1 cellular context compared by ENCODE assay signal in the genomic region with DNA sequence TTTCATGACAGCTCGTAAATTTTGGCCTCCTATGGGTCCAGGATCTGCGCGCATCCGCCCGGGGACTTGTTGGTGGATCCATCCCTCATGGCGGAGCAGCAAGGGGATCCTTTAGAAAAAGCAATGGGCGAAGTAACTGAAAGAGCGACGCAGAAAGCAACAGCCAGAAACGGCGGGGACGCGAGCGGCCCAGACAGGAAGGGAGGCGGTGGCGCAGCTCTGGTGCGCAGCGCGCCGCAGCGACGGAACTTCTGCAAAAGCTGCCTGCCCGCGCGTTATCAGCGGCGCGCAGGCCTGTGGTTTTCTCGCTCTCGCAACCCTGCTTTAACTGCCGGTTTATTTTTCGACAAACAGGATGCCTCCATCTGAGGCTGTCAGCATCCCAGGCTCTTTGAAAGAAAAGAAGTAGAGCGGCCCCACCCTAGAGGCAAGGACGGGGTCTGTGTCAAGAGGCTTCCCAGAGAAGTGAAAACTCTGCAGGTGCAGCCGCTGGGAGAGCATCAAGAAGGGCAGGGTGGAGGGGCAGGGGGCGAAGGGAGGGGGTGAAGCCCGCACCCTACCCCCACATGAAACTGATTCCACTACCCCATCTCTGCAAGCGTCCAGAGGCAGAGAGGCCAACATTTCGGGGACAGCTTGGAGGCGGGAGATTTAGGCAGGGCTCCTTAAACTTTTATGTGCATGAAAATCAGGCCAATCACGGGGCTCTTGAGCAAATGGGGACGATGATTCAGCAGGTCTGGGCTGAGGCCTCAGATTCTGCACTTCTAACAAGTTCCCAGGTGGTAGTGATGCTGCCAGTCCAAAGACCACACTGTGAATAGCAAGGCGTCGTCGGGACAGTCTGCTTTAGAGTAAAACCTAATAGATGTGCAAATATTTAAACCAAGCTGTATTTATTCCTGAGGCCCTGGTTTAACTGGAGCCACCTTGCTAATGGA.
TF ChIP-seq lines count a peak whose summit lies in the region.

No MANE protein-coding gene starts in this region.

TF ChIP-seq in K562, 482 proteins besides CTCF, POLR2A, EP300 and RAD21 (continued from another document and continues in another):
- TF ChIP-seq, protein P1, sequence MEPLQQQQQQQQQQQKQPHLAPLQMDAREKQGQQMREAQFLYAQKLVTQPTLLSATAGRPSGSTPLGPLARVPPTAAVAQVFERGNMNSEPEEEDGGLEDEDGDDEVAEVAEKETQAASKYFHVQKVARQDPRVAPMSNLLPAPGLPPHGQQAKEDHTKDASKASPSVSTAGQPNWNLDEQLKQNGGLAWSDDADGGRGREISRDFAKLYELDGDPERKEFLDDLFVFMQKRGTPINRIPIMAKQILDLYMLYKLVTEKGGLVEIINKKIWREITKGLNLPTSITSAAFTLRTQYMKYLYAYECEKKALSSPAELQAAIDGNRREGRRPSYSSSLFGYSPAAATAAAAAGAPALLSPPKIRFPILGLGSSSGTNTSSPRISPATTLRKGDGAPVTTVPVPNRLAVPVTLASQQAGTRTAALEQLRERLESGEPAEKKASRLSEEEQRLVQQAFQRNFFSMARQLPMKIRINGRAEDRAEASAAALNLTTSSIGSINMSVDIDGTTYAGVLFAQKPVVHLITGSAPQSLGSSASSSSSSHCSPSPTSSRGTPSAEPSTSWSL (CRISPR knock-in tag; IDR thresholded peaks at IDR 0.05; ENCODE audit: borderline replicate concordance): no peak
- TF ChIP-seq ZNF518B (CRISPR knock-in tag; IDR thresholded peaks at IDR 0.05) (no peak), ZBTB5 (IDR thresholded peaks at IDR 0.05) (no peak), EGR1 (conservative IDR thresholded peaks at IDR 0.05) (0 out of 2 replicates have a peak, but pooled peaks have one; percentile 27), SAP30 (IDR thresholded peaks at IDR 0.05; ENCODE audit: borderline replicate concordance, insufficient read depth, low read depth, low read length, poor library complexity, severe bottlenecking) (no peak), CUX1 (CRISPR knock-in tag; IDR thresholded peaks at IDR 0.05) (no peak; the same call in 1 of the 2 replicates), MGA (IDR thresholded peaks at IDR 0.05) (peak; percentile 54; the same call in 1 of the 2 replicates), MXD1 (CRISPR knock-in tag; IDR thresholded peaks at IDR 0.05; ENCODE audit: borderline replicate concordance, poor library complexity, severe bottlenecking) (no peak), RBM14 (IDR thresholded peaks at IDR 0.05; ENCODE audit: borderline replicate concordance, insufficient read depth, low read depth, low read length) (no peak), MAZ (CRISPR knock-in tag; conservative IDR thresholded peaks at IDR 0.05 in 1 of 2, IDR thresholded peaks at IDR 0.05 in 1 of 2) (peak; percentile 76 to 81), ZBTB1 (CRISPR knock-in tag; IDR thresholded peaks at IDR 0.05; ENCODE audit: borderline replicate concordance, low read depth) (peak; percentile 90; the same call in 1 of the 2 replicates), ZNF263 (CRISPR knock-in tag; IDR thresholded peaks at IDR 0.05; ENCODE audit: borderline replicate concordance) (no peak), PRMT5 (CRISPR knock-in tag; IDR thresholded peaks at IDR 0.05) (no peak), CREM (IDR thresholded peaks at IDR 0.05; ENCODE audit: low read depth) (peak; percentile 98), ZNF384 (IDR thresholded peaks at IDR 0.05; ENCODE audit: low read depth, low read length) (no peak), ZNF586 (CRISPR knock-in tag; conservative IDR thresholded peaks at IDR 0.05) (no peak), RBM15 (IDR thresholded peaks at IDR 0.05; ENCODE audit: insufficient read depth, low read length) (no peak), ZNF197 (CRISPR knock-in tag; IDR thresholded peaks at IDR 0.05; ENCODE audit: low read depth) (peak; percentile 45; the same call in 1 of the 2 replicates), RFX1 (IDR thresholded peaks at IDR 0.05) (no peak), MTA3 (IDR thresholded peaks at IDR 0.05; ENCODE audit: borderline replicate concordance) (peak; percentile 76; the same call in 1 of the 2 replicates), TRIM24 (IDR thresholded peaks at IDR 0.05) (peak; percentile 83 to 91)
